10 cellular contexts compared by ENCODE assay signal in the genomic region with DNA sequence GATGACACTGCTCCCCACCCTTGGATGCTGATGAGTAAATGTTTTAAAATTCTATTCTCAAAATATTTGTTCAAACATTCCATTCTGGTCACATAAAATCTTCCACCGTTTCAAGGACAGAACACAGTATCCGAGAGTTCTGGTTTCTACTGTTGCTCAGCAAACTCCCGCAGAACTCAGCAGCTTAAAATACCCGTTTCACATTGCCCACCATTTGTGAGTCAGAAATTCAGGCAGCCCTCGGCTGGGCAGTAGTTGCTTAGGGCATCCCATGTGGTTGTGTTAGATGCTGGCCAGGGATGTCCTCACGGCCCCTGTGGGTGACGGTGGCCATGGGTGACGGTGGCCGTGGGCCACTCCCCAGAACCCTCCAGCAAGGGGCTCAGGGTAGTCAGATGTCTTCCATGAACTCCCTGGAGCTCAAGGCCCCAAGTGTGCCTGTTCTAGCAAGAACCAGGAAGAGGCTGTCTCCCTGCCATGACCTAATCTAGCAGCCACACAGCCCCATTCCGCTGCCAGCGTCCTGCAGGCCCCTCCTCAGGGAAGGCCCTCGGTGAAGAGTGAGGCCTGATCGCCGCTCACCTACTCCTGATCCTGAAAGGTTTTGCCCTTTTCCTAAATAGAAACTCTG. TPM values are rescaled to one million over a fixed set of nuclear protein-coding genes. Genes with fewer than 3 reads are reported as not detected.
DNase-seq lines count a peak whose midpoint lies in the region; ATAC-seq and TF ChIP-seq lines count a peak whose summit lies in the region.
"Had no signal": no experiment of that assay in that cellular context is flagged by ENCODE, and none has a peak within 500 bp of the region (broad histone marks: within the 10 kb centered on the region; RNA-seq: fewer than 3 reads in every experiment).

No MANE protein-coding gene starts in this region.

- ATAC-seq in GM21526 (IDR thresholded peaks at IDR 0.05; ENCODE audit: low FRiP score, unreplicated experiment) (no peak), GM19035 (IDR thresholded peaks at IDR 0.05; ENCODE audit: unreplicated experiment) (no peak)

- TF ChIP-seq POLR2A in sigmoid colon (IDR thresholded peaks at IDR 0.05) = no peak

- DNase-seq in GM04503 (ENCODE audit: low read depth) (peak; percentile 77), amniotic stem cell (lab: John Stamatoyannopoulos, UW) (peak; percentile 58), hepatocyte (ENCODE audit: low spot score) (no peak), sigmoid colon (no peak), D341Med (ENCODE audit: low spot score) (no peak)
- DNase-seq in effector memory CD4-positive, alpha-beta T cell = no peak

- WGBS in hepatocyte (ENCODE audit: low lambda C conversion rate, missing lambda C conversion rate) = 57% methylated on average over 14 of the region's 14 CpGs
- WGBS in sigmoid colon, 2 donors = 72 to 81% methylated on average over 14 of the region's 14 CpGs

- peak overlapping the region; percentile 55 for H3K4me2 ChIP-seq in hepatocyte

- intact Hi-C loops in sigmoid colon (cut with DNase I) = loop anchor here (2.0 to 5.0 kb wide), 2 partner anchors 77 to 374 kb away; a partner anchor contains a TSS

- H3K4me3 ChIP-seq in hepatocyte (no peak overlapping the region), sigmoid colon (no peak overlapping the region)
- no peak overlapping the region for H3K4me3 ChIP-seq in effector memory CD4-positive, alpha-beta T cell (ENCODE audit: insufficient read depth, low read depth, low read length, poor library complexity, severe bottlenecking)

- peaks cover 9% of the 10 kb centered on the region for H3K79me2 ChIP-seq in hepatocyte

- no peaks in the 10 kb centered on the region for H4K20me1 ChIP-seq in hepatocyte (ENCODE audit: insufficient read depth, poor library complexity, severe bottlenecking)

- H3K9me2 ChIP-seq in hepatocyte (replicated peaks; ENCODE audit: insufficient read depth) = no peaks in the 10 kb centered on the region

- no peaks in the 10 kb centered on the region for H3K36me3 ChIP-seq in hepatocyte (replicated peaks; ENCODE audit: insufficient read depth, low read depth)
- H3K36me3 ChIP-seq in sigmoid colon = peaks cover 0 to 19% (median 8%) of the 10 kb centered on the region in 4 donors
- peaks cover 14% of the 10 kb centered on the region for H3K36me3 ChIP-seq in effector memory CD4-positive, alpha-beta T cell (ENCODE audit: control insufficient read depth, insufficient read depth, low read length)

- H3K27ac ChIP-seq in hepatocyte (peak overlapping the region; percentile 89), sigmoid colon (peak overlapping the region; percentile 77 to 89 (median 82))
- H3K27ac ChIP-seq in effector memory CD4-positive, alpha-beta T cell (ENCODE audit: insufficient read depth, low read length, poor library complexity, severe bottlenecking) = no peak overlapping the region

- H3K27me3 ChIP-seq in hepatocyte = no peaks in the 10 kb centered on the region
- H3K27me3 ChIP-seq in sigmoid colon = no peaks in the 10 kb centered on the region
- H3K27me3 ChIP-seq in effector memory CD4-positive, alpha-beta T cell (replicated peaks; ENCODE audit: control insufficient read depth, insufficient read depth, low read length, poor library complexity, severe bottlenecking) = no peaks in the 10 kb centered on the region

- H3K4me1 ChIP-seq in hepatocyte (ENCODE audit: insufficient read depth) = peaks cover 27% of the 10 kb centered on the region
- peaks cover 0 to 48% (median 35%) of the 10 kb centered on the region in 4 donors for H3K4me1 ChIP-seq in sigmoid colon
- no peaks in the 10 kb centered on the region for H3K4me1 ChIP-seq in effector memory CD4-positive, alpha-beta T cell (ENCODE audit: control insufficient read depth, insufficient read depth, low read length, poor library complexity, severe bottlenecking)

- TF ChIP-seq EP300 in sigmoid colon (IDR thresholded peaks at IDR 0.05) = no peak

- no peak for TF ChIP-seq CTCF in hepatocyte (IDR thresholded peaks at IDR 0.05; ENCODE audit: poor library complexity)
- no peak for TF ChIP-seq CTCF in sigmoid colon (IDR thresholded peaks at IDR 0.05)

- no peaks in the 10 kb centered on the region for H3K9me3 ChIP-seq in hepatocyte (ENCODE audit: low read depth)
- no peaks in the 10 kb centered on the region for H3K9me3 ChIP-seq in sigmoid colon
- H3K9me3 ChIP-seq in effector memory CD4-positive, alpha-beta T cell (ENCODE audit: control insufficient read depth, low read length) = no peaks in the 10 kb centered on the region

- H2AFZ ChIP-seq in hepatocyte = no peak overlapping the region

RNA-seq across cellular contexts. Expression of a gene that starts 17.3 kb away (rescaled TPM):
- total RNA-seq in hepatocyte (137 and 152 TPM in 2 replicates), sigmoid colon (100 to 1,000 TPM in 3 of 4 donors, 10 to 100 TPM in 1; 94.5 to 149 (median 121) TPM)
- polyA plus RNA-seq in hepatocyte (149 and 151 TPM in 2 replicates), sigmoid colon (100 to 1,000 TPM in 1 of 3 donors, 10 to 100 TPM in 2; 41.4 to 134 (median 71.2) TPM)

RNA-seq across cellular contexts. Expression of a gene that starts 45.4 kb away (rescaled TPM):
- total RNA-seq in hepatocyte (not detected in 2 replicates), sigmoid colon (not detected)
- polyA plus RNA-seq in hepatocyte (not detected in 2 replicates), sigmoid colon (not detected)
- polyA plus RNA-seq: IgD-negative memory B cell, neural cell had no signal

Comparison
In these comparisons a context has a peak if more than half of its experiments do, and no peak if none do; other contexts are left out.
1. DNase-seq: peak in GM04503 (single experiment) and amniotic stem cell (single experiment); none in hepatocyte (single experiment), sigmoid colon (single experiment), D341Med (single experiment) and effector memory CD4-positive, alpha-beta T cell (0 of 3).